In genomic region chr16:58235663-58236062, GRCh38 we compare ENCODE assay signal across 10 cellular contexts. TPM values are rescaled to one million over a fixed set of nuclear protein-coding genes. Genes with fewer than 3 reads are reported as not detected.
A peak's percentile ranks its signal among the peaks of the same experiment; 100 is the strongest.
DNase-seq lines count a peak whose midpoint lies in the region; ATAC-seq and TF ChIP-seq lines count a peak whose summit lies in the region.
"Had no signal": no experiment of that assay in that cellular context is flagged by ENCODE, and none has a peak within 500 bp of the region (broad histone marks: within the 10 kb centered on the region; RNA-seq: fewer than 3 reads in every experiment).

No MANE protein-coding gene starts in this region.

- 64% methylated on average over 3 of the region's 3 CpGs for WGBS in hepatocyte (ENCODE audit: low lambda C conversion rate, missing lambda C conversion rate)

- peaks cover 14% of the 10 kb centered on the region for H3K4me1 Mint-ChIP-seq in activated naive CD4-positive, alpha-beta T cell treated with anti-CD3 and anti-CD28 coated beads, Interleukin-2, amount 10 ng/mL, durations not matched to agents 7 days and 5 days
- H3K4me1 Mint-ChIP-seq in T-cell = peaks cover 12 to 18% (median 15%) of the 10 kb centered on the region in 3 donors
- peaks cover 14% of the 10 kb centered on the region for H3K4me1 Mint-ChIP-seq in stimulated activated memory B cell treated with anti-CD40 and anti-IgM and Interleukin-4, amounts not matched to agents 10 μg/mL and 1 μg/mL and 100 μg/mL, for 72 hours

- no peak for DNase-seq in activated naive CD4-positive, alpha-beta T cell treated with anti-CD3 and anti-CD28 coated beads, Interleukin-2, amount 10 ng/mL, durations not matched to agents 7 days and 5 days
- DNase-seq in activated naive CD4-positive, alpha-beta T cell treated with anti-CD3 and anti-CD28 coated beads, Interleukin-2, amount 50 U/mL, for 16 hours = no peak
- DNase-seq in T-cell = no peak
- no peak for DNase-seq in hepatocyte (ENCODE audit: low spot score)

- H3K27me3 Mint-ChIP-seq in activated naive CD4-positive, alpha-beta T cell treated with anti-CD3 and anti-CD28 coated beads, Interleukin-2, amount 10 ng/mL, durations not matched to agents 7 days and 5 days = peaks cover 49% of the 10 kb centered on the region
- H3K27me3 Mint-ChIP-seq in T-cell = peaks cover 18 to 35% of the 10 kb centered on the region in 2 donors
- no peaks in the 10 kb centered on the region for H3K27me3 Mint-ChIP-seq in stimulated activated memory B cell treated with anti-CD40 and anti-IgM and Interleukin-4, amounts not matched to agents 10 μg/mL and 1 μg/mL and 100 μg/mL, for 72 hours

- peaks cover 3% of the 10 kb centered on the region for H3K27me3 ChIP-seq in hepatocyte

- no peak overlapping the region for H3K27ac ChIP-seq in hepatocyte

- peak overlapping the region; percentile 74 for H2AFZ ChIP-seq in hepatocyte

- no peaks in the 10 kb centered on the region for H4K20me1 ChIP-seq in hepatocyte (ENCODE audit: insufficient read depth, poor library complexity, severe bottlenecking)

- H3K9me3 ChIP-seq in hepatocyte (ENCODE audit: low read depth) = no peaks in the 10 kb centered on the region

- H3K9me2 ChIP-seq in hepatocyte (replicated peaks; ENCODE audit: insufficient read depth) = no peaks in the 10 kb centered on the region

- H3K36me3 Mint-ChIP-seq in activated naive CD4-positive, alpha-beta T cell treated with anti-CD3 and anti-CD28 coated beads, Interleukin-2, amount 10 ng/mL, durations not matched to agents 7 days and 5 days = no peaks in the 10 kb centered on the region
- H3K36me3 Mint-ChIP-seq in T-cell = no peaks in the 10 kb centered on the region
- no peaks in the 10 kb centered on the region for H3K36me3 Mint-ChIP-seq in stimulated activated memory B cell treated with anti-CD40 and anti-IgM and Interleukin-4, amounts not matched to agents 10 μg/mL and 1 μg/mL and 100 μg/mL, for 72 hours

- H3K79me2 ChIP-seq in hepatocyte = no peaks in the 10 kb centered on the region

- no peak overlapping the region for H3K27ac Mint-ChIP-seq in activated naive CD4-positive, alpha-beta T cell treated with anti-CD3 and anti-CD28 coated beads, Interleukin-2, amount 10 ng/mL, durations not matched to agents 7 days and 5 days
- no peak overlapping the region for H3K27ac Mint-ChIP-seq in T-cell
- H3K27ac Mint-ChIP-seq in stimulated activated memory B cell treated with anti-CD40 and anti-IgM and Interleukin-4, amounts not matched to agents 10 μg/mL and 1 μg/mL and 100 μg/mL, for 72 hours = peak overlapping the region; percentile 24

- TF ChIP-seq CTCF in hepatocyte (IDR thresholded peaks at IDR 0.05; ENCODE audit: poor library complexity) = no peak

- H3K36me3 ChIP-seq in hepatocyte (replicated peaks; ENCODE audit: insufficient read depth, low read depth) = no peaks in the 10 kb centered on the region

- POLR2A ChIA-PET in T-cell (lab: Charles Lee) = no interaction called here

- H3K4me3 ChIP-seq in hepatocyte = no peak overlapping the region

- CTCF ChIA-PET in activated naive CD4-positive, alpha-beta T cell treated with anti-CD3 and anti-CD28 coated beads, Interleukin-2, amount 10 ng/mL, durations not matched to agents 7 days and 5 days (lab: Charles Lee) = no interaction called here
- CTCF ChIA-PET in T-cell (lab: Charles Lee) = no interaction called here

- no peaks in the 10 kb centered on the region for H3K9me3 Mint-ChIP-seq in activated naive CD4-positive, alpha-beta T cell treated with anti-CD3 and anti-CD28 coated beads, Interleukin-2, amount 10 ng/mL, durations not matched to agents 7 days and 5 days
- no peaks in the 10 kb centered on the region for H3K9me3 Mint-ChIP-seq in T-cell
- no peaks in the 10 kb centered on the region for H3K9me3 Mint-ChIP-seq in stimulated activated memory B cell treated with anti-CD40 and anti-IgM and Interleukin-4, amounts not matched to agents 10 μg/mL and 1 μg/mL and 100 μg/mL, for 72 hours

- ATAC-seq in T-cell (replicated peaks in 1 of 4) (no peak), GM19455 (IDR thresholded peaks at IDR 0.05; ENCODE audit: unreplicated experiment) (no peak), HG02642 (IDR thresholded peaks at IDR 0.05; ENCODE audit: poor library complexity, unreplicated experiment) (no peak), GM19035 (IDR thresholded peaks at IDR 0.05; ENCODE audit: unreplicated experiment) (no peak)
- ATAC-seq in stimulated activated memory B cell treated with anti-CD40 and anti-IgM and Interleukin-4, amounts not matched to agents 10 μg/mL and 1 μg/mL and 100 μg/mL, for 72 hours = no peak

- peak overlapping the region; percentile 76 for H3K4me3 Mint-ChIP-seq in activated naive CD4-positive, alpha-beta T cell treated with anti-CD3 and anti-CD28 coated beads, Interleukin-2, amount 10 ng/mL, durations not matched to agents 7 days and 5 days
- H3K4me3 Mint-ChIP-seq in T-cell = peak overlapping the region; percentile 82 to 84 (median 83)
- H3K4me3 Mint-ChIP-seq in stimulated activated memory B cell treated with anti-CD40 and anti-IgM and Interleukin-4, amounts not matched to agents 10 μg/mL and 1 μg/mL and 100 μg/mL, for 72 hours = peak overlapping the region; percentile 86

- peak overlapping the region; percentile 88 for H3K4me2 ChIP-seq in hepatocyte

- no peaks in the 10 kb centered on the region for H3K4me1 ChIP-seq in hepatocyte (ENCODE audit: insufficient read depth)

RNA-seq across cellular contexts. Expression of gene CSNK2A2, which starts 37.8 kb away (rescaled TPM):
- 10 to 100 TPM; 51.9 to 62.4 (median 55.0) TPM for total RNA-seq in T-cell
- 51.5 and 58.0 TPM in 2 replicates for total RNA-seq in hepatocyte
- 21.7 and 23.4 TPM in 2 replicates for polyA plus RNA-seq in hepatocyte

RNA-seq across cellular contexts. Expression of gene PRSS54, which starts 59.2 kb away (rescaled TPM):
- not detected for total RNA-seq in T-cell
- not detected in 2 replicates for total RNA-seq in hepatocyte
- polyA plus RNA-seq in hepatocyte = not detected in 2 replicates
- total RNA-seq: lung microvascular endothelial cell; T-helper 2 cell treated with Interferon-gamma antibody and Interleukin-4, amounts not matched to agents 100 ng/mL and 5 ng/mL, for 36 hours had no signal
